9 cellular contexts compared by ENCODE assay signal in genomic region chr3:177191108-177191779, GRCh38. TPM values are rescaled to one million over a fixed set of nuclear protein-coding genes. Genes with fewer than 3 reads are reported as not detected.
DNase-seq lines count a peak whose midpoint lies in the region; ATAC-seq and TF ChIP-seq lines count a peak whose summit lies in the region.
"Had no signal": no experiment of that assay in that cellular context is flagged by ENCODE, and none has a peak within 500 bp of the region (broad histone marks: within the 10 kb centered on the region; RNA-seq: fewer than 3 reads in every experiment).

No MANE protein-coding gene starts in this region.

- no peak for TF ChIP-seq POLR2A in GM18505 (IDR thresholded peaks at IDR 0.05; ENCODE audit: borderline replicate concordance, extremely low read depth, insufficient read depth, insufficient read length)

- DNase-seq in HL-60 (ENCODE audit: low read depth in 1 of 2, low spot score in 1 of 2): no peak
- no peak for DNase-seq in activated naive CD8-positive, alpha-beta T cell treated with anti-CD3 and anti-CD28 coated beads for 36 hours
- no peak for DNase-seq in NCI-H1694 (lab: John Stamatoyannopoulos, UW)
- DNase-seq in SHP77 (lab: John Stamatoyannopoulos, UW): no peak
- no peak for DNase-seq in HCEC 1CT
- no peak for DNase-seq in H7

- H3K27me3 Mint-ChIP-seq in activated naive CD8-positive, alpha-beta T cell treated with anti-CD3 and anti-CD28 coated beads for 36 hours: no peaks in the 10 kb centered on the region
- H3K27me3 Mint-ChIP-seq in nephron (ENCODE audit: low read depth): no peaks in the 10 kb centered on the region

- peak overlapping the region; percentile 15 for H3K4me3 Mint-ChIP-seq in activated naive CD8-positive, alpha-beta T cell treated with anti-CD3 and anti-CD28 coated beads for 36 hours
- peak overlapping the region; percentile 13 to 65 (median 50) for H3K4me3 Mint-ChIP-seq in nephron

- peaks cover 60% of the 10 kb centered on the region for H3K36me3 Mint-ChIP-seq in activated naive CD8-positive, alpha-beta T cell treated with anti-CD3 and anti-CD28 coated beads for 36 hours
- peaks cover 33% of the 10 kb centered on the region for H3K36me3 Mint-ChIP-seq in nephron (ENCODE audit: low read depth)

- H3K27ac Mint-ChIP-seq in activated naive CD8-positive, alpha-beta T cell treated with anti-CD3 and anti-CD28 coated beads for 36 hours: peak overlapping the region; percentile 28
- H3K27ac Mint-ChIP-seq in nephron: peak overlapping the region; percentile 59 to 79 (median 77)

- H3K9me3 Mint-ChIP-seq in activated naive CD8-positive, alpha-beta T cell treated with anti-CD3 and anti-CD28 coated beads for 36 hours: no peaks in the 10 kb centered on the region
- H3K9me3 Mint-ChIP-seq in nephron: no peaks in the 10 kb centered on the region

- no peaks in the 10 kb centered on the region for H3K36me3 ChIP-seq in H7 (replicated peaks; ENCODE audit: control insufficient read depth, insufficient read depth, low read length)
- H3K36me3 ChIP-seq: prostate gland had no signal

- peak; percentile 51 for ATAC-seq in GM18505 (IDR thresholded peaks at IDR 0.05; ENCODE audit: unreplicated experiment)

- no peak overlapping the region for H3K4me3 ChIP-seq in HL-60 (replicated peaks; ENCODE audit: insufficient read depth, low read length)
- H3K4me3 ChIP-seq in H7 (ENCODE audit: insufficient read depth, low read depth, low read length): no peak overlapping the region
- H3K4me3 ChIP-seq: prostate gland had no signal

- peaks cover 60% of the 10 kb centered on the region for H3K4me1 Mint-ChIP-seq in activated naive CD8-positive, alpha-beta T cell treated with anti-CD3 and anti-CD28 coated beads for 36 hours
- peaks cover 47% of the 10 kb centered on the region for H3K4me1 Mint-ChIP-seq in nephron

- TF ChIP-seq CTCF in HL-60 (IDR thresholded peaks at IDR 0.05; ENCODE audit: insufficient read depth, low read length) (no peak), nephron (IDR thresholded peaks at IDR 0.05; ENCODE audit: unreplicated experiment in 3 of 3) (no peak)

- no peaks in the 10 kb centered on the region for H3K27me3 ChIP-seq in HL-60 (ENCODE audit: insufficient read depth, poor library complexity, severe bottlenecking)
- H3K27me3 ChIP-seq in H7 (ENCODE audit: control insufficient read depth, insufficient read depth, low read length): no peaks in the 10 kb centered on the region

- peak overlapping the region; percentile 11; the same call in 1 of the 2 replicates for H3K27ac ChIP-seq in HL-60 (replicated peaks)
- H3K27ac ChIP-seq: prostate gland had no signal

RNA-seq across cellular contexts. Expression of gene TBL1XR1, which starts 6.0 kb away (rescaled TPM):
- 100 to 1,000 TPM; 204 to 227 TPM for total RNA-seq in activated naive CD8-positive, alpha-beta T cell treated with anti-CD3 and anti-CD28 coated beads for 36 hours
- total RNA-seq in H7 (2014; rRNA removed; shearing (Covaris generic)): 119 and 156 TPM in 2 replicates
